1 cellular context compared by ENCODE assay signal in the genomic region with DNA sequence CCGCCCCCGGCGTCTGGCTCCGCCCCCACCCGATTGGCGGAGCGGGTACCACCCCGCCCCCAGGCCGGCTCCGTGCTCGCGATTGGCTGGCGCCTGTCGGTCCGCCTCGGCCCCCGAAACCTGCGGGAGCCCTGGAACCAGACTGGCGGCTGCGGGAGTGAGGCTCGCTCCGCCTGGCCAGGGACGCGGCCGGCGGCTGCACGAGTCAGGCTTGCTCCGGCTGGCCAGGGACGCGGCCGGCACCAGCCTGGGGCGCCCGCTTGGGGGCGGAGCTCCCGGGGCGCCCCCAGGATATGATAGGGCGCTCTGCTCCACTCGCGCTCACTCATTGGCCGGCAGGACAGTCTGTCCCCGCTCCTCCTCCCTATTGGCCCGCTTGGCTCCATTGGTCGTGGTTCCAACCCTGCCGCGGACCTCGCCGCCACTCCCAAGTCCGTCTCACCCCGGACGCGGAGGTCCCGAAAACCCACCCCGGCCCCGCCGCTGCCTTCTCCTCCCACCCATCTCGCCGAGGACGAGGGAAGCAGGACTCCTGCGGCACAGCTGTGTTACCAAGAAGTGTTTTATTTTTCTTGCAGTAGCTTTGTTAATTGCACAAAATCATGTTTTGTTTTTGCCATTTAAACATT.
TF ChIP-seq lines count a peak whose summit lies in the region.

No MANE protein-coding gene starts in this region.

TF ChIP-seq in A549, 52 proteins besides CTCF, POLR2A, EP300 and RAD21 (continued from another document):
- TF ChIP-seq HEYL (CRISPR knock-in tag; IDR thresholded peaks at IDR 0.05), result no peak
- TF ChIP-seq EHF (CRISPR knock-in tag; IDR thresholded peaks at IDR 0.05), result no peak
- no peak; the same call in 1 of the 2 replicates for TF ChIP-seq MYC (IDR thresholded peaks at IDR 0.05; ENCODE audit: borderline replicate concordance, low read length)
- TF ChIP-seq, protein P1, sequence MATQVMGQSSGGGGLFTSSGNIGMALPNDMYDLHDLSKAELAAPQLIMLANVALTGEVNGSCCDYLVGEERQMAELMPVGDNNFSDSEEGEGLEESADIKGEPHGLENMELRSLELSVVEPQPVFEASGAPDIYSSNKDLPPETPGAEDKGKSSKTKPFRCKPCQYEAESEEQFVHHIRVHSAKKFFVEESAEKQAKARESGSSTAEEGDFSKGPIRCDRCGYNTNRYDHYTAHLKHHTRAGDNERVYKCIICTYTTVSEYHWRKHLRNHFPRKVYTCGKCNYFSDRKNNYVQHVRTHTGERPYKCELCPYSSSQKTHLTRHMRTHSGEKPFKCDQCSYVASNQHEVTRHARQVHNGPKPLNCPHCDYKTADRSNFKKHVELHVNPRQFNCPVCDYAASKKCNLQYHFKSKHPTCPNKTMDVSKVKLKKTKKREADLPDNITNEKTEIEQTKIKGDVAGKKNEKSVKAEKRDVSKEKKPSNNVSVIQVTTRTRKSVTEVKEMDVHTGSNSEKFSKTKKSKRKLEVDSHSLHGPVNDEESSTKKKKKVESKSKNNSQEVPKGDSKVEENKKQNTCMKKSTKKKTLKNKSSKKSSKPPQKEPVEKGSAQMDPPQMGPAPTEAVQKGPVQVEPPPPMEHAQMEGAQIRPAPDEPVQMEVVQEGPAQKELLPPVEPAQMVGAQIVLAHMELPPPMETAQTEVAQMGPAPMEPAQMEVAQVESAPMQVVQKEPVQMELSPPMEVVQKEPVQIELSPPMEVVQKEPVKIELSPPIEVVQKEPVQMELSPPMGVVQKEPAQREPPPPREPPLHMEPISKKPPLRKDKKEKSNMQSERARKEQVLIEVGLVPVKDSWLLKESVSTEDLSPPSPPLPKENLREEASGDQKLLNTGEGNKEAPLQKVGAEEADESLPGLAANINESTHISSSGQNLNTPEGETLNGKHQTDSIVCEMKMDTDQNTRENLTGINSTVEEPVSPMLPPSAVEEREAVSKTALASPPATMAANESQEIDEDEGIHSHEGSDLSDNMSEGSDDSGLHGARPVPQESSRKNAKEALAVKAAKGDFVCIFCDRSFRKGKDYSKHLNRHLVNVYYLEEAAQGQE (IDR thresholded peaks at IDR 0.05), result no peak
- TF ChIP-seq ZC3H11A (IDR thresholded peaks at IDR 0.05), result no peak
- TF ChIP-seq, protein P2, sequence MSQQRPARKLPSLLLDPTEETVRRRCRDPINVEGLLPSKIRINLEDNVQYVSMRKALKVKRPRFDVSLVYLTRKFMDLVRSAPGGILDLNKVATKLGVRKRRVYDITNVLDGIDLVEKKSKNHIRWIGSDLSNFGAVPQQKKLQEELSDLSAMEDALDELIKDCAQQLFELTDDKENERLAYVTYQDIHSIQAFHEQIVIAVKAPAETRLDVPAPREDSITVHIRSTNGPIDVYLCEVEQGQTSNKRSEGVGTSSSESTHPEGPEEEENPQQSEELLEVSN (IDR thresholded peaks at IDR 0.05; ENCODE audit: borderline replicate concordance, low read depth), result no peak
- TF ChIP-seq CBX2 (IDR thresholded peaks at IDR 0.05; ENCODE audit: borderline replicate concordance, low read depth), result no peak
- TF ChIP-seq HOXB13 (CRISPR knock-in tag; IDR thresholded peaks at IDR 0.05; ENCODE audit: low read depth), result no peak
- no peak for TF ChIP-seq CHD2 (IDR thresholded peaks at IDR 0.05; ENCODE audit: low read length, partially characterized antibody)
- TF ChIP-seq, protein P3, sequence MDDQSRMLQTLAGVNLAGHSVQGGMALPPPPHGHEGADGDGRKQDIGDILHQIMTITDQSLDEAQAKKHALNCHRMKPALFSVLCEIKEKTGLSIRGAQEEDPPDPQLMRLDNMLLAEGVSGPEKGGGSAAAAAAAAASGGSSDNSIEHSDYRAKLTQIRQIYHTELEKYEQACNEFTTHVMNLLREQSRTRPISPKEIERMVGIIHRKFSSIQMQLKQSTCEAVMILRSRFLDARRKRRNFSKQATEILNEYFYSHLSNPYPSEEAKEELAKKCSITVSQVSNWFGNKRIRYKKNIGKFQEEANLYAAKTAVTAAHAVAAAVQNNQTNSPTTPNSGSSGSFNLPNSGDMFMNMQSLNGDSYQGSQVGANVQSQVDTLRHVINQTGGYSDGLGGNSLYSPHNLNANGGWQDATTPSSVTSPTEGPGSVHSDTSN (IDR thresholded peaks at IDR 0.05), result peak; percentile 95
- TF ChIP-seq, protein P4, sequence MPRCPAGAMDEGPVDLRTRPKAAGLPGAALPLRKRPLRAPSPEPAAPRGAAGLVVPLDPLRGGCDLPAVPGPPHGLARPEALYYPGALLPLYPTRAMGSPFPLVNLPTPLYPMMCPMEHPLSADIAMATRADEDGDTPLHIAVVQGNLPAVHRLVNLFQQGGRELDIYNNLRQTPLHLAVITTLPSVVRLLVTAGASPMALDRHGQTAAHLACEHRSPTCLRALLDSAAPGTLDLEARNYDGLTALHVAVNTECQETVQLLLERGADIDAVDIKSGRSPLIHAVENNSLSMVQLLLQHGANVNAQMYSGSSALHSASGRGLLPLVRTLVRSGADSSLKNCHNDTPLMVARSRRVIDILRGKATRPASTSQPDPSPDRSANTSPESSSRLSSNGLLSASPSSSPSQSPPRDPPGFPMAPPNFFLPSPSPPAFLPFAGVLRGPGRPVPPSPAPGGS (IDR thresholded peaks at IDR 0.05), result no peak; the same call in 2 of the 3 replicates
